In the genomic region with DNA sequence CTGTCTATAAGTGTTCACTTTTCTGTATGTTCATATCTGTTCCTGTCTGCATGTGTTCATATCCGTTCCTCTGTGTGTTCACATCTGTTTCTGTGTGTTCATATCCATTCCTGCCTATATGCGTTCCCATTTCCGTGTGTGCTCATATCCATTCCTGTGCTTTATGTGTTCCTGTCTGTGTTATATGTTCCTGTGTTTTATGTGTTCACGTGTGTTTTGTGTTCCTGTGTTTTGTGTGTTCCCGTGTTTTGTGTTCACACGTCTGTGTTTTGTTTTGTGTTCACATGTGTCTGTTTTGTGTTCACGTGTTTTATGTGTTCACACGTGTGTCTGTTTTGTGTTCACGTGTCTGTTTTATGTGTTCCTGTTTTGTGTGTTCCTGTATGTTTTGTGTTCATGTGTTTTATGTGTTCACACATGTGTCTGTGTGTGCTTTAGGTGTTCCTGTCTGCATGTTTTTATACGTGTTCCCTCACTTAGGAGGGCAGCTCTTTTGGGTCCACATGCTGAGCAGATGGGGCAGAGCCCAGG, we compare ENCODE assay signal across 1 cellular context.
TF ChIP-seq lines count a peak whose summit lies in the region.

No MANE protein-coding gene starts in this region.

TF ChIP-seq in K562, 482 proteins besides CTCF, POLR2A, EP300 and RAD21:
- no peak for TF ChIP-seq MAZ (CRISPR knock-in tag; conservative IDR thresholded peaks at IDR 0.05 in 1 of 2, IDR thresholded peaks at IDR 0.05 in 1 of 2)
- TF ChIP-seq FOXK2 (conservative IDR thresholded peaks at IDR 0.05 in 1 of 2, IDR thresholded peaks at IDR 0.05 in 1 of 2; ENCODE audit: low read depth in 2 of 2): 0 out of 4 replicates have a peak, but pooled peaks of 1 of the 2 experiments have one; percentile 18
- TF ChIP-seq HDGF (IDR thresholded peaks at IDR 0.05): 0 out of 2 replicates have a peak, but pooled peaks have one; percentile 52
- TF ChIP-seq, protein P1, sequence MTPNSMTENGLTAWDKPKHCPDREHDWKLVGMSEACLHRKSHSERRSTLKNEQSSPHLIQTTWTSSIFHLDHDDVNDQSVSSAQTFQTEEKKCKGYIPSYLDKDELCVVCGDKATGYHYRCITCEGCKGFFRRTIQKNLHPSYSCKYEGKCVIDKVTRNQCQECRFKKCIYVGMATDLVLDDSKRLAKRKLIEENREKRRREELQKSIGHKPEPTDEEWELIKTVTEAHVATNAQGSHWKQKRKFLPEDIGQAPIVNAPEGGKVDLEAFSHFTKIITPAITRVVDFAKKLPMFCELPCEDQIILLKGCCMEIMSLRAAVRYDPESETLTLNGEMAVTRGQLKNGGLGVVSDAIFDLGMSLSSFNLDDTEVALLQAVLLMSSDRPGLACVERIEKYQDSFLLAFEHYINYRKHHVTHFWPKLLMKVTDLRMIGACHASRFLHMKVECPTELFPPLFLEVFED (CRISPR knock-in tag; conservative IDR thresholded peaks at IDR 0.05): 0 out of 2 replicates have a peak, but pooled peaks have one; percentile 5
- TF ChIP-seq, protein P2, sequence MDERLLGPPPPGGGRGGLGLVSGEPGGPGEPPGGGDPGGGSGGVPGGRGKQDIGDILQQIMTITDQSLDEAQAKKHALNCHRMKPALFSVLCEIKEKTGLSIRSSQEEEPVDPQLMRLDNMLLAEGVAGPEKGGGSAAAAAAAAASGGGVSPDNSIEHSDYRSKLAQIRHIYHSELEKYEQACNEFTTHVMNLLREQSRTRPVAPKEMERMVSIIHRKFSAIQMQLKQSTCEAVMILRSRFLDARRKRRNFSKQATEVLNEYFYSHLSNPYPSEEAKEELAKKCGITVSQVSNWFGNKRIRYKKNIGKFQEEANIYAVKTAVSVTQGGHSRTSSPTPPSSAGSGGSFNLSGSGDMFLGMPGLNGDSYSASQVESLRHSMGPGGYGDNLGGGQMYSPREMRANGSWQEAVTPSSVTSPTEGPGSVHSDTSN (CRISPR knock-in tag; IDR thresholded peaks at IDR 0.05; ENCODE audit: low read depth): no peak
- TF ChIP-seq, protein P2 (tag; conservative IDR thresholded peaks at IDR 0.05; ENCODE audit: low read depth): no peak
- TF ChIP-seq TRIM24 (IDR thresholded peaks at IDR 0.05): peak in 1 of 2 experiments; percentile 37; a peak in 1 of 4 replicates
- TF ChIP-seq NKRF (IDR thresholded peaks at IDR 0.05; ENCODE audit: borderline replicate concordance): peak; percentile 31; the same call in 1 of the 2 replicates
- TF ChIP-seq ARHGAP35 (IDR thresholded peaks at IDR 0.05; ENCODE audit: partially characterized antibody): peak; percentile 41
- TF ChIP-seq ZNF717 (CRISPR knock-in tag; IDR thresholded peaks at IDR 0.05): no peak
- 0 out of 4 replicates have a peak, but pooled peaks of 1 of the 2 experiments have one; percentile 40 for TF ChIP-seq CSDE1 (IDR thresholded peaks at IDR 0.05)
- TF ChIP-seq MCM7 (IDR thresholded peaks at IDR 0.05): peak in 1 of 2 experiments; percentile 78; a peak in 1 of 4 replicates
- 0 out of 2 replicates have a peak, but pooled peaks have one; percentile 30 for TF ChIP-seq SMARCA5 (IDR thresholded peaks at IDR 0.05)
- 0 out of 2 replicates have a peak, but pooled peaks have one; percentile 10 for TF ChIP-seq ARID2 (IDR thresholded peaks at IDR 0.05)
- TF ChIP-seq MCM3 (IDR thresholded peaks at IDR 0.05): peak; percentile 9; the same call in 1 of the 2 replicates
